ENCODE assay signal across 10 cellular contexts in genomic region chr14:76203086-76204001, GRCh38. TPM values are rescaled to one million over a fixed set of nuclear protein-coding genes. Genes with fewer than 3 reads are reported as not detected.
DNase-seq lines count a peak whose midpoint lies in the region; ATAC-seq and TF ChIP-seq lines count a peak whose summit lies in the region.
"Had no signal": no experiment of that assay in that cellular context is flagged by ENCODE, and none has a peak within 500 bp of the region (broad histone marks: within the 10 kb centered on the region; RNA-seq: fewer than 3 reads in every experiment).

No MANE protein-coding gene starts in this region.

- in situ Hi-C loops in astrocyte of the cerebellum (cut with HindIII; ENCODE audit: low sequenced_read_pairs) = no loop called here

- DNase-seq in activated CD4-positive, alpha-beta T cell treated with anti-CD3 and anti-CD28 coated beads for 36 hours = peak; percentile 16
- DNase-seq in activated CD4-positive, alpha-beta T cell treated with anti-CD3 and anti-CD28 coated beads, Interleukin-2, amount 50 U/mL, for 1 hour = no peak
- peak; percentile 87 for DNase-seq in astrocyte of the cerebellum (ENCODE audit: low read depth)
- DNase-seq in naive thymus-derived CD4-positive, alpha-beta T cell = no peak
- DNase-seq in NCI-H146 treated with DMSO at 0.1 percent for 48 hours (lab: John Stamatoyannopoulos, UW; ENCODE audit: unreplicated experiment) = no peak
- no peak for DNase-seq in SKM-1 (lab: John Stamatoyannopoulos, UW; ENCODE audit: unreplicated experiment)
- DNase-seq in NCI-H187 (lab: John Stamatoyannopoulos, UW) = no peak
- DNase-seq: lower lobe of right lung had no signal

- POLR2A ChIA-PET in activated CD4-positive, alpha-beta T cell treated with anti-CD3 and anti-CD28 coated beads for 36 hours (lab: Charles Lee) = interaction anchor here (0.6 kb wide), 1 partner anchor 14 kb away, joined by 3 read pairs; no protein-coding TSS in a partner anchor
- POLR2A ChIA-PET in naive thymus-derived CD4-positive, alpha-beta T cell (lab: Charles Lee) = no interaction called here

- H3K36me3 Mint-ChIP-seq in activated CD4-positive, alpha-beta T cell treated with anti-CD3 and anti-CD28 coated beads for 36 hours (ENCODE audit: low read depth) = peaks cover 39% of the 10 kb centered on the region
- peaks cover 13 to 59% (median 41%) of the 10 kb centered on the region in 5 donors for H3K36me3 Mint-ChIP-seq in naive thymus-derived CD4-positive, alpha-beta T cell

- no peaks in the 10 kb centered on the region for H3K9me3 ChIP-seq in naive thymus-derived CD4-positive, alpha-beta T cell (ENCODE audit: control insufficient read depth in 2 of 3, low read length in 3 of 3)
- H3K9me3 ChIP-seq: BLaER1, lower lobe of right lung had no signal

- no peak overlapping the region for H3K4me3 ChIP-seq in astrocyte of the cerebellum (ENCODE audit: low read depth, low read length)
- no peak overlapping the region for H3K4me3 ChIP-seq in naive thymus-derived CD4-positive, alpha-beta T cell (ENCODE audit: low read length)
- H3K4me3 ChIP-seq: BLaER1, lower lobe of right lung had no signal

- H3K27ac Mint-ChIP-seq in activated CD4-positive, alpha-beta T cell treated with anti-CD3 and anti-CD28 coated beads for 36 hours = no peak overlapping the region
- no peak overlapping the region for H3K27ac Mint-ChIP-seq in naive thymus-derived CD4-positive, alpha-beta T cell

- H3K4me1 ChIP-seq in naive thymus-derived CD4-positive, alpha-beta T cell (ENCODE audit: control insufficient read depth in 2 of 2, insufficient read depth in 2 of 2, low read length in 2 of 2) = no peaks in the 10 kb centered on the region
- H3K4me1 ChIP-seq: BLaER1, lower lobe of right lung had no signal

- no peak for TF ChIP-seq CTCF in astrocyte of the cerebellum (IDR thresholded peaks at IDR 0.05; ENCODE audit: low read depth, low read length, missing control alignments)

- intact Hi-C loops in activated CD4-positive, alpha-beta T cell treated with anti-CD3 and anti-CD28 coated beads for 36 hours (cut with DNase I, micrococcal nuclease) = no loop called here
- intact Hi-C loops in naive thymus-derived CD4-positive, alpha-beta T cell (cut with micrococcal nuclease) = no loop called here

- H3K4me3 Mint-ChIP-seq in activated CD4-positive, alpha-beta T cell treated with anti-CD3 and anti-CD28 coated beads for 36 hours = no peak overlapping the region
- H3K4me3 Mint-ChIP-seq in naive thymus-derived CD4-positive, alpha-beta T cell = no peak overlapping the region

- H3K27me3 ChIP-seq in naive thymus-derived CD4-positive, alpha-beta T cell (ENCODE audit: control insufficient read depth in 2 of 2, insufficient read depth in 2 of 2, low read length in 2 of 2) = no peaks in the 10 kb centered on the region
- H3K27me3 ChIP-seq: BLaER1 had no signal

- no peaks in the 10 kb centered on the region for H3K27me3 Mint-ChIP-seq in activated CD4-positive, alpha-beta T cell treated with anti-CD3 and anti-CD28 coated beads for 36 hours
- no peaks in the 10 kb centered on the region for H3K27me3 Mint-ChIP-seq in naive thymus-derived CD4-positive, alpha-beta T cell

- H3K36me3 ChIP-seq in naive thymus-derived CD4-positive, alpha-beta T cell (ENCODE audit: control insufficient read depth in 2 of 3, insufficient read depth in 3 of 3, low read length in 3 of 3) = peaks cover 4 to 42% (median 14%) of the 10 kb centered on the region in 3 experiments

- peak; percentile 69 for ATAC-seq in activated CD4-positive, alpha-beta T cell treated with anti-CD3 and anti-CD28 coated beads for 36 hours
- peak; percentile 66 for ATAC-seq in HG02852 (IDR thresholded peaks at IDR 0.05; ENCODE audit: unreplicated experiment)
- peak; percentile 49 for ATAC-seq in naive thymus-derived CD4-positive, alpha-beta T cell

- no peaks in the 10 kb centered on the region for H3K9me3 Mint-ChIP-seq in activated CD4-positive, alpha-beta T cell treated with anti-CD3 and anti-CD28 coated beads for 36 hours (ENCODE audit: low read depth)
- H3K9me3 Mint-ChIP-seq in naive thymus-derived CD4-positive, alpha-beta T cell = no peaks in the 10 kb centered on the region

- H3K27ac ChIP-seq in naive thymus-derived CD4-positive, alpha-beta T cell (ENCODE audit: low read depth, low read length) = no peak overlapping the region
- H3K27ac ChIP-seq: BLaER1, lower lobe of right lung had no signal

- peaks cover 7% of the 10 kb centered on the region for H3K4me1 Mint-ChIP-seq in activated CD4-positive, alpha-beta T cell treated with anti-CD3 and anti-CD28 coated beads for 36 hours
- peaks cover 0 to 11% (median 0%) of the 10 kb centered on the region in 7 donors for H3K4me1 Mint-ChIP-seq in naive thymus-derived CD4-positive, alpha-beta T cell

- CTCF ChIA-PET in activated CD4-positive, alpha-beta T cell treated with anti-CD3 and anti-CD28 coated beads for 36 hours (lab: Charles Lee) = interaction anchor here (0.5 kb wide), 1 partner anchor 434 kb away, joined by 3 read pairs; no protein-coding TSS in a partner anchor
- CTCF ChIA-PET in naive thymus-derived CD4-positive, alpha-beta T cell (lab: Charles Lee) = no interaction called here

RNA-seq across cellular contexts. Expression of gene GPATCH2L, which starts 51.6 kb away (rescaled TPM):
- total RNA-seq in activated CD4-positive, alpha-beta T cell treated with anti-CD3 and anti-CD28 coated beads for 36 hours = 10 to 100 TPM; 43.0 to 47.2 TPM
- 10 to 100 TPM; 60.4 to 83.1 (median 66.6) TPM for total RNA-seq in naive thymus-derived CD4-positive, alpha-beta T cell
- polyA plus RNA-seq in naive thymus-derived CD4-positive, alpha-beta T cell = 10 to 100 TPM in 1 of 2 donors, 1 to 10 TPM in 1; 8.7 to 16.7 TPM

Comparison
In these comparisons a context has a peak if more than half of its experiments do, and no peak if none do; other contexts are left out.
1. DNase-seq: peak in activated CD4-positive, alpha-beta T cell treated with anti-CD3 and anti-CD28 coated beads for 36 hours (single experiment) and astrocyte of the cerebellum (single experiment); none in activated CD4-positive, alpha-beta T cell treated with anti-CD3 and anti-CD28 coated beads, Interleukin-2, amount 50 U/mL, for 1 hour (single experiment), naive thymus-derived CD4-positive, alpha-beta T cell (0 of 9), NCI-H146 treated with DMSO at 0.1 percent for 48 hours (single experiment), SKM-1 (single experiment) and NCI-H187 (0 of 2).
2. Peak in every context shown above with its lines, with median percentiles within 50 percentile points of each other: ATAC-seq.